ENCODE assay signal across 9 cellular contexts in the genomic region with DNA sequence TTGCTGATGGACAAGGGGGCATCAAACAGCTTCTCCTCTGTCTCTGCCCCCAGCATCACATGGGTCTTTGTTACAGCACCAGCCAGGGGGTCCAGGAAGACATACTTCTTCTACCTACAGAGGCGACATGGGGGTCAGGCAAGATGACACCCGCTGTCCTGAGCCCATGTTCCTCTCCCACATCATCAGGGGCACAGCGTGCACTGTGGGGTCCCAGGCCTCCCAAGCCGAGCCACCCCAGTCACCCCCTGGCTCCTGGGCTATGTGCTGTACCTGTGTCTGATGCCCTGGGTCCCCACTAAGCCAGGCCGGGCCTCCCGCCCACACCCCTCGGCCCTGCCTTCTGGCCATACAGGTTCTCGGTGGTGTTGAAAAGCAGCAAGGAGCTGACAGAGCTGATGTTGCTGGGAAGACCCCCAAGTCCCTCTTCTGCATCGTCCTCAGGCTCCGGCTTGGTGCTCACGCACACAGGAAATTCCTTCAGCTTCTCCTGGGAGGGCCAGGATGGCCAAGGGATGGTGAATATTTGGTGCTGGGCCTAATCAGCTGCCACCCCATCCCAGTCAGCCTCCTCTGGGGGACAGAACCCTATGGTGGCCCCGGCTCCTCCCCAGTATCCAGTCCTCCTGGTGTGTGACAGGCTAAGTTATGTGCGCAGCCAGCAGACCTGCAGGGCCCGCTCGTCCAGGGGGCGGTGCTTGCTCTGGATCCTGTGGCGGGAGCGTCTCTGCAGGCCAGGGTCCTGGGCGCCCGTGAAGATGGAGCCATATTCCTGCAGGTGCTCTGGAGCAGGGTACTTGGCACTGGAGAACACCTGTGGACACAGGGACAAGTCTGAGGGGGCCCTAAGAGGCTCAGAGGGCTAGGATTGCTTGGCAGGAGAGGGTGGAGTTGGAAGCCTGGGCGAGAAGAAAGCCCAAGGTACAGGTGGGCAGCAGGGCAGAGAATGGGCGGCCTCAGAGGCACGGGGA. TPM values are rescaled to one million over a fixed set of nuclear protein-coding genes. Genes with fewer than 3 reads are reported as not detected.
DNase-seq lines count a peak whose midpoint lies in the region; ATAC-seq and TF ChIP-seq lines count a peak whose summit lies in the region.
"Not testable (repeated sequence)": the region's sequence is repeated elsewhere in the genome, so short reads cannot be mapped to it uniquely, and the experiment has no call there.
"Had no signal": no experiment of that assay in that cellular context is flagged by ENCODE, and none has a peak within 500 bp of the region (broad histone marks: within the 10 kb centered on the region; RNA-seq: fewer than 3 reads in every experiment).

No MANE protein-coding gene starts in this region.

- H3K27me3 ChIP-seq in RWPE2 (ENCODE audit: insufficient read depth, poor library complexity, severe bottlenecking); lung (ENCODE audit: control insufficient read depth, insufficient read depth): not testable (repeated sequence)

- H3K4me1 ChIP-seq in RWPE2 (ENCODE audit: insufficient read depth, poor library complexity, severe bottlenecking); lung (ENCODE audit: control insufficient read depth in 2 of 2, insufficient read depth in 2 of 2, low read length in 2 of 2): not testable (repeated sequence)

- not testable (repeated sequence) for H3K4me3 ChIP-seq in RWPE2 (ENCODE audit: severe bottlenecking); lung

- TF ChIP-seq CTCF in RWPE2 (IDR thresholded peaks at IDR 0.05; ENCODE audit: poor library complexity, severe bottlenecking); lung (IDR thresholded peaks at IDR 0.05; ENCODE audit: control extremely low read depth, extremely low read depth): not testable (repeated sequence)

- ATAC-seq in RWPE2 (ENCODE audit: low read depth); left lobe of liver; lung (ENCODE audit: insufficient read depth, low FRiP score): not testable (repeated sequence)

- intact Hi-C loops in posterior vena cava (cut with DNase I) = not testable (repeated sequence)

- H3K36me3 ChIP-seq in RWPE2 (ENCODE audit: low read depth) = peaks cover 24% of the 10 kb centered on the region
- H3K36me3 ChIP-seq in lung (ENCODE audit: control insufficient read depth in 2 of 2, insufficient read depth in 2 of 2, low read length in 2 of 2) = peaks cover 4 to 15% of the 10 kb centered on the region in 2 donors

- H3K9me3 ChIP-seq in RWPE2 (ENCODE audit: severe bottlenecking); lung (ENCODE audit: control insufficient read depth in 2 of 2, insufficient read depth in 1 of 2, low read length in 1 of 2): not testable (repeated sequence)

- peak; percentile 42 for DNase-seq in RWPE2 (ENCODE audit: low spot score)
- DNase-seq in activated CD8-positive, alpha-beta memory T cell treated with anti-CD3 and anti-CD28 coated beads for 24 hours = peak; percentile 43
- DNase-seq in left lobe of liver (ENCODE audit: low spot score) = peak; percentile 51
- peak; percentile 9 for DNase-seq in lung (ENCODE audit: low spot score)
- peak; percentile 68 for DNase-seq in posterior vena cava (ENCODE audit: low spot score)

- not testable (repeated sequence) for H3K27ac ChIP-seq in RWPE2 (ENCODE audit: poor library complexity, severe bottlenecking); lung (ENCODE audit: low read depth in 1 of 2, low read length in 1 of 2)

- 96 to 97% methylated on average over 16 to 19 of the region's 23 CpGs for WGBS in lung, 2 donors

RNA-seq across cellular contexts. Expression of gene IQSEC3, which starts 48.9 kb away (rescaled TPM):
- total RNA-seq in left lobe of liver (0.70 TPM), lung (1 to 10 TPM in 1 of 2 donors, under 1 TPM in 1; 0.51 to 7.5 TPM), posterior vena cava (1 to 10 TPM; 3.2 to 3.6 TPM)
- polyA plus RNA-seq in lung = 1 to 10 TPM in 1 of 2 donors, under 1 TPM in 1; 0.29 to 2.5 TPM
- total RNA-seq: A172, Calu3 had no signal
- polyA plus RNA-seq: A549, BJ had no signal

Comparison
In these comparisons a context has a peak if more than half of its experiments do, and no peak if none do; other contexts are left out.
1. DNase-seq: peak in every context shown above with its lines; median percentile 68 in posterior vena cava; 51 in left lobe of liver; 43 in activated CD8-positive, alpha-beta memory T cell treated with anti-CD3 and anti-CD28 coated beads for 24 hours; 42 in RWPE2; 9 in lung.